In the genomic region with DNA sequence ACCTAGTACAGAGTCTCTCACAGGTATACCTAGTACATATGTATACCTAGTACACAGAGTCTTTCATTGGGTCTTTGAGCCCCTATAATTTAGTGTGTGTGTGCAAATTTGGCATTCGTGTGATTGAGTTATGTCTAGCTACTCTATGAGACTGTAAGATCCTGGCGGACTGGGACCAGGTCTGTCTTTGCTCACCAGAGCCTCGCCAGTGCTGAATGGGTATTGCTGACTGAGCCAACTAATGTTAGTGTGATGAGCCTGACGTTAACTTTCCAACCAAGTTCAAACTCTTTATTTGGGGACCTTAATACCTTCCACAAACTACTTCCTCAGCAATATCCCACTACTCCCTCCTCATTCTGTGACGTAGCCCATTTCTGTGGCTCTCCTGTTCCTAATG, we compare ENCODE assay signal across 17 cellular contexts. TPM values are rescaled to one million over a fixed set of nuclear protein-coding genes. Genes with fewer than 3 reads are reported as not detected.
DNase-seq lines count a peak whose midpoint lies in the region; ATAC-seq and TF ChIP-seq lines count a peak whose summit lies in the region.
"Had no signal": no experiment of that assay in that cellular context is flagged by ENCODE, and none has a peak within 500 bp of the region (broad histone marks: within the 10 kb centered on the region; RNA-seq: fewer than 3 reads in every experiment).

No MANE protein-coding gene starts in this region.

- no peaks in the 10 kb centered on the region; the same call in 1 of the 2 replicates for H3K27me3 Mint-ChIP-seq in WTC11 (ENCODE audit: low read depth)
- H3K27me3 Mint-ChIP-seq: B cell; CD4-positive, CD25-positive, alpha-beta regulatory T cell had no signal

- DNase-seq in HCT116 (ENCODE audit: low read depth, low spot score) (no peak), WTC11 (ENCODE audit: low spot score) (no peak), uterus (no peak), SW 1271 (lab: John Stamatoyannopoulos, UW) (no peak)
- DNase-seq: C1 segment of cervical spinal cord; CD4-positive, CD25-positive, alpha-beta regulatory T cell; CD8-positive, alpha-beta memory T cell; COR-L47; DMS 273 treated with DMSO at 0.1 percent for 48 hours; DMS53; DND-41; EL; GM23248 had no signal

- RAD21 ChIA-PET in HCT116 (lab: Charles Lee; ENCODE audit: low non-redundant PET in 1 of 2, low total read pairs in 2 of 2, uncharacterized antibody in 2 of 2, unreplicated experiment in 2 of 2): no interaction called here

- TF ChIP-seq CTCF in GM12873 (IDR thresholded peaks at IDR 0.05; ENCODE audit: insufficient read depth, low read depth, low read length, missing control alignments) (peak; percentile 6), HCT116 (IDR thresholded peaks at IDR 0.05 in 2 of 3, conservative IDR thresholded peaks at IDR 0.05 in 1 of 3; ENCODE audit: borderline replicate concordance in 1 of 3, insufficient read depth in 1 of 3, low read depth in 2 of 3, low read length in 2 of 3) (peak in 1 of 3 experiments; percentile 6; a peak in 1 of 6 replicates), WTC11 (IDR thresholded peaks at IDR 0.05) (no peak), uterus (IDR thresholded peaks at IDR 0.05) (no peak)

- H3K27ac ChIP-seq in HCT116 (ENCODE audit: low read depth, low read length) (no peak overlapping the region), uterus (peak overlapping the region; percentile 76 to 90)
- H3K27ac ChIP-seq: GM23248 had no signal

- H2AFZ ChIP-seq in HCT116 (ENCODE audit: low read depth, low read length, poor library complexity, severe bottlenecking): no peak overlapping the region
- H2AFZ ChIP-seq: GM23248 had no signal

- POLR2A ChIA-PET in HCT116 (lab: Charles Lee): no interaction called here
- POLR2A ChIA-PET in WTC11 (lab: Charles Lee): no interaction called here

- no TSS peak for BruUV-seq in HCT116 (replicated peaks; lab: Mats Ljungman, UMichigan)

- CTCF ChIA-PET in HCT116 (lab: Charles Lee): no interaction called here
- CTCF ChIA-PET in WTC11 (lab: Charles Lee): interaction anchor here (1.2 to 3.1 kb wide), 3 partner anchors 12 to 24 kb away, joined by 3 to 18 read pairs (median 4); no protein-coding TSS in a partner anchor

- no peaks in the 10 kb centered on the region for H4K20me1 ChIP-seq in HCT116 (ENCODE audit: insufficient read depth)

- H3K27me3 ChIP-seq in HCT116 (ENCODE audit: insufficient read depth, low read length) (no peaks in the 10 kb centered on the region), uterus (no peaks in the 10 kb centered on the region)

- no peaks in the 10 kb centered on the region for H3K4me1 ChIP-seq in HCT116 (ENCODE audit: control insufficient read depth in 1 of 2, insufficient read depth in 2 of 2, low read length in 2 of 2)
- peaks cover 0 to 24% of the 10 kb centered on the region in 2 donors for H3K4me1 ChIP-seq in uterus

- ATAC-seq in HCT116 (peak; percentile 69; the same call in 1 of the 2 replicates), WTC11 (peak; percentile 70), HG02763 (IDR thresholded peaks at IDR 0.05; ENCODE audit: unreplicated experiment) (no peak), GM21526 (IDR thresholded peaks at IDR 0.05; ENCODE audit: low FRiP score, unreplicated experiment) (no peak)

- H3K9me2 ChIP-seq in HCT116 (ENCODE audit: insufficient read depth): no peaks in the 10 kb centered on the region

- no peak for TF ChIP-seq RAD21 in HCT116 (IDR thresholded peaks at IDR 0.05; ENCODE audit: low read depth)

- H3K4me2 ChIP-seq in HCT116 (ENCODE audit: low read length): no peak overlapping the region

- no peak overlapping the region for H3K9ac ChIP-seq in HCT116 (ENCODE audit: low read length)
- H3K9ac ChIP-seq: GM23248 had no signal

- no peaks in the 10 kb centered on the region for H3K79me2 ChIP-seq in HCT116 (ENCODE audit: insufficient read depth, low read length)

- H3K36me3 ChIP-seq in HCT116 (ENCODE audit: control insufficient read depth in 1 of 2, insufficient read depth in 2 of 2, low read length in 2 of 2): no peaks in the 10 kb centered on the region
- no peaks in the 10 kb centered on the region for H3K36me3 ChIP-seq in uterus

- TF ChIP-seq POLR2A in HCT116 (IDR thresholded peaks at IDR 0.05; ENCODE audit: borderline replicate concordance, extremely low read depth, insufficient read depth, insufficient read length) (no peak), uterus (IDR thresholded peaks at IDR 0.05) (no peak)

- H3K4me3 ChIP-seq in HCT116 (replicated peaks in 1 of 2; ENCODE audit: low read depth in 1 of 2, low read length in 2 of 2) (no peak overlapping the region), uterus (no peak overlapping the region)
- H3K4me3 ChIP-seq: GM23248 had no signal

- intact Hi-C loops in HCT116 (cut with micrococcal nuclease) (no loop called here), uterus (cut with DNase I; ENCODE audit: low total_unique reads) (no loop called here)

- no peak overlapping the region for H3K4me3 Mint-ChIP-seq in WTC11
- H3K4me3 Mint-ChIP-seq: B cell; CD4-positive, CD25-positive, alpha-beta regulatory T cell; CD8-positive, alpha-beta memory T cell had no signal

- 0 out of 2 replicates have a peak, but pooled peaks cover 3% of the 10 kb centered on the region for H3K9me3 Mint-ChIP-seq in WTC11
- H3K9me3 Mint-ChIP-seq: CD8-positive, alpha-beta memory T cell had no signal

- peaks cover 47% of the 10 kb centered on the region for H3K4me1 Mint-ChIP-seq in WTC11
- H3K4me1 Mint-ChIP-seq: B cell; CD8-positive, alpha-beta memory T cell had no signal

- no peak overlapping the region for H3K27ac Mint-ChIP-seq in WTC11
- H3K27ac Mint-ChIP-seq: B cell; CD4-positive, CD25-positive, alpha-beta regulatory T cell; CD8-positive, alpha-beta memory T cell had no signal

- no peaks in the 10 kb centered on the region for H3K36me3 Mint-ChIP-seq in WTC11

- H3K9me3 ChIP-seq in HCT116 (ENCODE audit: control insufficient read depth in 1 of 2, insufficient read depth in 1 of 2, low read depth in 1 of 2, low read length in 2 of 2) (no peaks in the 10 kb centered on the region), uterus (no peaks in the 10 kb centered on the region)

TF ChIP-seq in HCT116, 20 proteins besides CTCF, POLR2A, EP300 and RAD21:
- no peak for TF ChIP-seq CEBPB (IDR thresholded peaks at IDR 0.05; ENCODE audit: low read depth)
- TF ChIP-seq POLR2AphosphoS5 (IDR thresholded peaks at IDR 0.05; ENCODE audit: low read depth, low read length): no peak
- TF ChIP-seq, protein P1, sequence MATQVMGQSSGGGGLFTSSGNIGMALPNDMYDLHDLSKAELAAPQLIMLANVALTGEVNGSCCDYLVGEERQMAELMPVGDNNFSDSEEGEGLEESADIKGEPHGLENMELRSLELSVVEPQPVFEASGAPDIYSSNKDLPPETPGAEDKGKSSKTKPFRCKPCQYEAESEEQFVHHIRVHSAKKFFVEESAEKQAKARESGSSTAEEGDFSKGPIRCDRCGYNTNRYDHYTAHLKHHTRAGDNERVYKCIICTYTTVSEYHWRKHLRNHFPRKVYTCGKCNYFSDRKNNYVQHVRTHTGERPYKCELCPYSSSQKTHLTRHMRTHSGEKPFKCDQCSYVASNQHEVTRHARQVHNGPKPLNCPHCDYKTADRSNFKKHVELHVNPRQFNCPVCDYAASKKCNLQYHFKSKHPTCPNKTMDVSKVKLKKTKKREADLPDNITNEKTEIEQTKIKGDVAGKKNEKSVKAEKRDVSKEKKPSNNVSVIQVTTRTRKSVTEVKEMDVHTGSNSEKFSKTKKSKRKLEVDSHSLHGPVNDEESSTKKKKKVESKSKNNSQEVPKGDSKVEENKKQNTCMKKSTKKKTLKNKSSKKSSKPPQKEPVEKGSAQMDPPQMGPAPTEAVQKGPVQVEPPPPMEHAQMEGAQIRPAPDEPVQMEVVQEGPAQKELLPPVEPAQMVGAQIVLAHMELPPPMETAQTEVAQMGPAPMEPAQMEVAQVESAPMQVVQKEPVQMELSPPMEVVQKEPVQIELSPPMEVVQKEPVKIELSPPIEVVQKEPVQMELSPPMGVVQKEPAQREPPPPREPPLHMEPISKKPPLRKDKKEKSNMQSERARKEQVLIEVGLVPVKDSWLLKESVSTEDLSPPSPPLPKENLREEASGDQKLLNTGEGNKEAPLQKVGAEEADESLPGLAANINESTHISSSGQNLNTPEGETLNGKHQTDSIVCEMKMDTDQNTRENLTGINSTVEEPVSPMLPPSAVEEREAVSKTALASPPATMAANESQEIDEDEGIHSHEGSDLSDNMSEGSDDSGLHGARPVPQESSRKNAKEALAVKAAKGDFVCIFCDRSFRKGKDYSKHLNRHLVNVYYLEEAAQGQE (IDR thresholded peaks at IDR 0.05; ENCODE audit: low read depth): no peak
- TF ChIP-seq SP1 (IDR thresholded peaks at IDR 0.05; ENCODE audit: low read depth): no peak

TF ChIP-seq in WTC11, 78 proteins besides CTCF, POLR2A, EP300 and RAD21 (continues in another document):
- TF ChIP-seq ZNF317 (CRISPR knock-in tag; IDR thresholded peaks at IDR 0.05; ENCODE audit: borderline replicate concordance, low read depth): no peak
- no peak for TF ChIP-seq FOXP4 (CRISPR knock-in tag; IDR thresholded peaks at IDR 0.05)
- no peak for TF ChIP-seq FOXJ3 (CRISPR knock-in tag; IDR thresholded peaks at IDR 0.05; ENCODE audit: borderline replicate concordance)
- no peak for TF ChIP-seq ZNF396 (CRISPR knock-in tag; IDR thresholded peaks at IDR 0.05; ENCODE audit: borderline replicate concordance)
- no peak for TF ChIP-seq NFYB (CRISPR knock-in tag; conservative IDR thresholded peaks at IDR 0.05; ENCODE audit: low read depth)

RNA-seq across cellular contexts. Expression of gene SETMAR, which starts 35.6 kb away (rescaled TPM):
- total RNA-seq in HCT116 (2021; ENCODE audit: unreplicated experiment) (9.4 TPM), WTC11 (2021) (11.6 to 15.0 TPM (median 14.7 TPM) in 3 replicates), uterus (10 to 100 TPM; 32.3 to 37.6 (median 36.2) TPM)
- 3.6 and 5.9 TPM in 2 replicates for polyA plus RNA-seq in HCT116 (2012)

Comparison
In these comparisons a context has a peak if more than half of its experiments do, and no peak if none do; other contexts are left out.
1. ATAC-seq: peak in HCT116 (single experiment) and WTC11 (single experiment); none in HG02763 (single experiment) and GM21526 (single experiment).